ENCODE assay signal across 22 cellular contexts in the genomic region with DNA sequence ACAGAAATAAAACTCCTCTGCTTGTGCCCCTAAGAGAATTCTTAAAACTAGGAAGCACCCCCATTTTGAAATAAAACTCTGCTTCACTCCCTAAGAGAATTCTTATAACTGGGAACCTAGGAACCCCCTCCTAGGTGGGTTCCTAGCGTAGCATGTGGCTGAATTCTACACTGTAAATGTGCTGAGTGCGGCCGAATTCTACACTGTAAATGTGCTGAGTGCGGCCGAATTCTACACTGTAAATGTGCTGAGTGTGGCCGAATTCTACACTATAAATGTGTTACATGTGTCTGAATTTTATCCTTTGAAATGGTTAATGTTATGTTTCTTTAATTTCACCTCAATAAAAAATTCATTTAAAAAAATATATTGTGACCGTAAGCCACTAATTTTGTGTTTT.
"Had no signal": no experiment of that assay in that cellular context is flagged by ENCODE, and none has a peak within 500 bp of the region (broad histone marks: within the 10 kb centered on the region; RNA-seq: fewer than 3 reads in every experiment).

No MANE protein-coding gene starts in this region.

- H3K27ac Mint-ChIP-seq: mesothelial cell of epicardium; naive B cell; stimulated activated naive B cell treated with anti-CD40 and anti-IgM and Interleukin-4, amounts not matched to agents 10 μg/mL and 1 μg/mL and 100 μg/mL, for 72 hours had no signal

- H3K4me3 ChIP-seq: left ventricle myocardium inferior, lung, ovary, prostate gland, sigmoid colon, spleen, stomach, testis, thyroid gland, transverse colon, upper lobe of right lung had no signal

- H3K36me3 ChIP-seq: left ventricle myocardium inferior, ovary, prostate gland, sigmoid colon, spleen, stomach, thyroid gland, transverse colon, upper lobe of right lung had no signal

- H3K27ac ChIP-seq: left ventricle myocardium inferior, ovary, prostate gland, sigmoid colon, spleen, stomach, testis, thyroid gland, transverse colon, upper lobe of right lung had no signal

- H3K4me1 Mint-ChIP-seq: naive B cell; stimulated activated naive B cell treated with anti-CD40 and anti-IgM and Interleukin-4, amounts not matched to agents 10 μg/mL and 1 μg/mL and 100 μg/mL, for 72 hours had no signal

- H3K4me1 ChIP-seq: prostate gland, sigmoid colon, spleen, stomach, testis, thyroid gland, transverse colon, upper lobe of right lung had no signal

- H3K4me3 Mint-ChIP-seq: mesothelial cell of epicardium; naive B cell; stimulated activated naive B cell treated with anti-CD40 and anti-IgM and Interleukin-4, amounts not matched to agents 10 μg/mL and 1 μg/mL and 100 μg/mL, for 72 hours had no signal

- H3K36me3 Mint-ChIP-seq: mesothelial cell of epicardium; naive B cell; natural killer cell; stimulated activated naive B cell treated with anti-CD40 and anti-IgM and Interleukin-4, amounts not matched to agents 10 μg/mL and 1 μg/mL and 100 μg/mL, for 72 hours had no signal

- H3K9me3 ChIP-seq: left ventricle myocardium inferior, ovary, prostate gland, sigmoid colon, spleen, stomach, testis, thyroid gland, transverse colon, upper lobe of right lung had no signal

- ATAC-seq: stimulated activated naive B cell treated with anti-CD40 and anti-IgM and Interleukin-4, amounts not matched to agents 10 μg/mL and 1 μg/mL and 100 μg/mL, for 72 hours; stimulated activated naive CD8-positive, alpha-beta T cell treated with anti-CD3 and anti-CD28 coated beads, Interleukin-15, Interleukin-2, amounts not matched to agents 100 U/mL and 50 U/mL, for 24 hours; upper lobe of right lung had no signal

- DNase-seq: hippocampal formation; islet precursor cell; left ventricle myocardium inferior; mesendoderm; naive B cell; natural killer cell; ovary; retina; sigmoid colon; small intestine; spleen; stimulated activated naive B cell treated with anti-CD40 and anti-IgM and Interleukin-4, amounts not matched to agents 10 μg/mL and 1 μg/mL and 100 μg/mL, for 72 hours; stimulated activated naive CD8-positive, alpha-beta T cell treated with anti-CD3 and anti-CD28 coated beads, Interleukin-15, Interleukin-2, amounts not matched to agents 100 U/mL and 50 U/mL, for 24 hours; stomach; testis; thyroid gland; transverse colon; upper lobe of right lung had no signal

- FAIRE-seq: small intestine, urothelium cell line had no signal

- H3K9me3 Mint-ChIP-seq: mesothelial cell of epicardium; natural killer cell; stimulated activated naive B cell treated with anti-CD40 and anti-IgM and Interleukin-4, amounts not matched to agents 10 μg/mL and 1 μg/mL and 100 μg/mL, for 72 hours had no signal

- H3K27me3 ChIP-seq: ovary, testis, thyroid gland had no signal
